In genomic region chr3:56468184-56469106, GRCh38 we compare ENCODE assay signal across 8 cellular contexts. TPM values are rescaled to one million over a fixed set of nuclear protein-coding genes. Genes with fewer than 3 reads are reported as not detected.
A peak's percentile ranks its signal among the peaks of the same experiment; 100 is the strongest.
DNase-seq lines count a peak whose midpoint lies in the region; ATAC-seq and TF ChIP-seq lines count a peak whose summit lies in the region.

TSS of gene ERC2 (minus strand) at chr3:56468467.

- no peaks in the 10 kb centered on the region for H3K9me3 ChIP-seq in osteoblast (ENCODE audit: low read depth, low read length)

- no peaks in the 10 kb centered on the region for H3K36me3 ChIP-seq in osteoblast (ENCODE audit: insufficient read depth, low read length)

- TF ChIP-seq CTCF in osteoblast (IDR thresholded peaks at IDR 0.05; ENCODE audit: extremely low read depth, low read depth, low read length) = no peak

- peaks cover 20% of the 10 kb centered on the region for H3K27me3 ChIP-seq in osteoblast (ENCODE audit: insufficient read depth, low read length)

- H2AFZ ChIP-seq in osteoblast (ENCODE audit: low read length) = no peak within 1 kb of the TSS

- DNase-seq in C1 segment of cervical spinal cord (lab: John Stamatoyannopoulos, UW) = peak in 11 of 14 donors; percentile 6 to 70 (median 25)
- DNase-seq in HuH-7.5 (ENCODE audit: low spot score) = peak; percentile 11
- peak; percentile 19 to 21 for DNase-seq in activated T-cell treated with anti-CD3 and anti-CD28 coated beads, Interleukin-2, amount 50 U/mL, for 48 hours
- peak; percentile 18 to 87 (median 70) for DNase-seq in head of caudate nucleus
- DNase-seq in osteoblast (ENCODE audit: insufficient read length, low spot score, missing footprints) = peak; percentile 80
- DNase-seq in effector CD4-positive, alpha-beta T cell = no peak
- DNase-seq in MV-4-11 (lab: John Stamatoyannopoulos, UW) = no peak

- no peaks in the 10 kb centered on the region for H3K79me2 ChIP-seq in osteoblast (ENCODE audit: insufficient read depth, low read length)

- peak within 1 kb of the TSS; percentile 66 for H3K4me2 ChIP-seq in osteoblast (ENCODE audit: insufficient read depth, low read length)

- intact Hi-C loops in head of caudate nucleus (cut with DNase I) = no loop called here

- no peaks in the 10 kb centered on the region for H4K20me1 ChIP-seq in osteoblast (ENCODE audit: insufficient read depth, low read length)

- no peak for ATAC-seq in HG03196 (IDR thresholded peaks at IDR 0.05; ENCODE audit: unreplicated experiment)

- no peak within 1 kb of the TSS for H3K27ac ChIP-seq in osteoblast (ENCODE audit: low read depth, low read length)

- H3K4me1 ChIP-seq in osteoblast (ENCODE audit: insufficient read depth, low read length) = no peaks in the 10 kb centered on the region

- H3K4me3 ChIP-seq in osteoblast (ENCODE audit: insufficient read depth, low read length) = peak within 1 kb of the TSS; percentile 57

RNA-seq across cellular contexts. Expression of gene ERC2, which starts in this region (rescaled TPM):
- total RNA-seq in osteoblast = 0.36 TPM in 1 of 2 replicates, not detected in the other

Comparison
In these comparisons a context has a peak if more than half of its experiments do, and no peak if none do; other contexts are left out.
1. Peak in DNase-seq, H3K4me3 ChIP-seq and H3K4me2 ChIP-seq in osteoblast; RNA of the gene not detected or under 1 TPM.
2. DNase-seq: peak in C1 segment of cervical spinal cord (11 of 14), HuH-7.5 (single experiment), activated T-cell treated with anti-CD3 and anti-CD28 coated beads, Interleukin-2, amount 50 U/mL, for 48 hours (2 of 2) and head of caudate nucleus (42 of 42); none in effector CD4-positive, alpha-beta T cell (single experiment) and MV-4-11 (single experiment).